In genomic region chr18:40875101-40875500, GRCh38 we compare ENCODE assay signal across 28 cellular contexts.
"Had no signal": no experiment of that assay in that cellular context is flagged by ENCODE, and none has a peak within 500 bp of the region (broad histone marks: within the 10 kb centered on the region; RNA-seq: fewer than 3 reads in every experiment).

No MANE protein-coding gene starts in this region.

- H3K27me3 ChIP-seq: gastroesophageal sphincter, heart left ventricle, suprapubic skin, transverse colon, vagina had no signal

- H2AFZ ChIP-seq: neural progenitor cell had no signal

- H3K4me1 Mint-ChIP-seq: activated CD4-positive, alpha-beta T cell treated with anti-CD3 and anti-CD28 coated beads, Interleukin-2, amount 10 ng/mL, durations not matched to agents 24 days and 14 days; activated naive CD4-positive, alpha-beta T cell treated with anti-CD3 and anti-CD28 coated beads, Interleukin-2, amount 10 ng/mL, durations not matched to agents 7 days and 5 days; activated naive CD8-positive, alpha-beta T cell treated with anti-CD3 and anti-CD28 coated beads, Interleukin-2, amount 50 U/mL, for 24 hours; memory B cell; naive thymus-derived CD4-positive, alpha-beta T cell; neural progenitor cell; stimulated activated naive CD8-positive, alpha-beta T cell treated with anti-CD3 and anti-CD28 coated beads, Interleukin-15, amount 100 ng/mL, for 72 hours had no signal

- H3K36me3 Mint-ChIP-seq: activated naive CD4-positive, alpha-beta T cell treated with anti-CD3 and anti-CD28 coated beads, Interleukin-2, amount 10 ng/mL, durations not matched to agents 7 days and 5 days; brain; memory B cell; naive thymus-derived CD4-positive, alpha-beta T cell; neural progenitor cell had no signal

- H3K9me3 ChIP-seq: gastroesophageal sphincter, heart left ventricle, mucosa of descending colon, prostate gland, suprapubic skin, transverse colon, vagina had no signal

- H3K4me2 ChIP-seq: neural progenitor cell had no signal

- H3K27ac ChIP-seq: coronary artery, gastroesophageal sphincter, heart left ventricle, neural progenitor cell, prostate gland, skin epidermis, suprapubic skin, transverse colon, vagina had no signal

- H3K9ac ChIP-seq: neural progenitor cell had no signal

- H3K4me3 Mint-ChIP-seq: activated CD4-positive, alpha-beta T cell treated with anti-CD3 and anti-CD28 coated beads, Interleukin-2, amount 10 ng/mL, durations not matched to agents 24 days and 14 days; activated naive CD4-positive, alpha-beta T cell treated with anti-CD3 and anti-CD28 coated beads, Interleukin-2, amount 10 ng/mL, durations not matched to agents 7 days and 5 days; activated naive CD8-positive, alpha-beta T cell treated with anti-CD3 and anti-CD28 coated beads, Interleukin-2, amount 50 U/mL, for 24 hours; activated T-cell treated with anti-CD3 and anti-CD28 coated beads, Interleukin-2, amount 50 U/mL, for 4 hours; brain; memory B cell; naive thymus-derived CD4-positive, alpha-beta T cell; neural progenitor cell; stimulated activated naive CD8-positive, alpha-beta T cell treated with anti-CD3 and anti-CD28 coated beads, Interleukin-15, amount 100 ng/mL, for 72 hours had no signal

- ATAC-seq: activated naive CD8-positive, alpha-beta T cell treated with anti-CD3 and anti-CD28 coated beads, Interleukin-2, amount 50 U/mL, for 24 hours; activated T-cell treated with anti-CD3 and anti-CD28 coated beads, Interleukin-2, amount 50 U/mL, for 4 hours; esophagus mucosa; gastroesophageal sphincter; heart left ventricle; left ventricle myocardium superior; mucosa of descending colon; naive thymus-derived CD4-positive, alpha-beta T cell; right cardiac atrium; stimulated activated naive CD8-positive, alpha-beta T cell treated with anti-CD3 and anti-CD28 coated beads, Interleukin-15, amount 100 ng/mL, for 72 hours had no signal

- H3K27me3 Mint-ChIP-seq: activated CD4-positive, alpha-beta T cell treated with anti-CD3 and anti-CD28 coated beads, Interleukin-2, amount 10 ng/mL, durations not matched to agents 24 days and 14 days; activated naive CD4-positive, alpha-beta T cell treated with anti-CD3 and anti-CD28 coated beads, Interleukin-2, amount 10 ng/mL, durations not matched to agents 7 days and 5 days; activated naive CD8-positive, alpha-beta T cell treated with anti-CD3 and anti-CD28 coated beads, Interleukin-2, amount 50 U/mL, for 24 hours; brain; memory B cell; naive thymus-derived CD4-positive, alpha-beta T cell; stimulated activated naive CD8-positive, alpha-beta T cell treated with anti-CD3 and anti-CD28 coated beads, Interleukin-15, amount 100 ng/mL, for 72 hours had no signal

- H3K4me3 ChIP-seq: coronary artery, gastroesophageal sphincter, heart left ventricle, mucosa of descending colon, neural progenitor cell, prostate gland, skin epidermis, suprapubic skin, transverse colon, vagina had no signal

- H3K36me3 ChIP-seq: gastroesophageal sphincter, heart left ventricle, neural progenitor cell, prostate gland, suprapubic skin, transverse colon, vagina had no signal

- DNase-seq: activated CD4-positive, alpha-beta T cell treated with anti-CD3 and anti-CD28 coated beads, Interleukin-2, amount 10 ng/mL, durations not matched to agents 24 days and 14 days; activated CD4-positive, CD25-positive, alpha-beta regulatory T cell; activated CD8-positive, alpha-beta memory T cell treated with anti-CD3 and anti-CD28 coated beads, Interleukin-2, amount 50 U/mL, for 4 hours; activated effector memory CD4-positive, alpha-beta T cell treated with Interleukin-2 at 50 U/mL for 16 hours; activated naive CD4-positive, alpha-beta T cell treated with anti-CD3 and anti-CD28 coated beads, Interleukin-2, amount 10 ng/mL, durations not matched to agents 7 days and 5 days; activated naive CD8-positive, alpha-beta T cell treated with anti-CD3 and anti-CD28 coated beads, Interleukin-2, amount 50 U/mL, for 24 hours; activated T-cell treated with anti-CD3 and anti-CD28 coated beads, Interleukin-2, amount 50 U/mL, for 4 hours; anterior cingulate cortex; heart left ventricle; left ventricle myocardium superior; mucosa of descending colon; naive thymus-derived CD4-positive, alpha-beta T cell; right cardiac atrium; stimulated activated CD4-positive, alpha-beta T cell treated with anti-CD3 and anti-CD28 coated beads, Interleukin-15, amount 100 ng/mL, for 24 hours; stimulated activated CD4-positive, alpha-beta T cell treated with anti-CD3 and anti-CD28 coated beads, Interleukin-4, amount 100 ng/mL, for 1 hour; stimulated activated naive CD8-positive, alpha-beta T cell treated with anti-CD3 and anti-CD28 coated beads, Interleukin-15, amount 100 ng/mL, for 72 hours; T-helper 9 cell; transverse colon had no signal

- H3K9me3 Mint-ChIP-seq: activated CD4-positive, alpha-beta T cell treated with anti-CD3 and anti-CD28 coated beads, Interleukin-2, amount 10 ng/mL, durations not matched to agents 24 days and 14 days; activated naive CD8-positive, alpha-beta T cell treated with anti-CD3 and anti-CD28 coated beads, Interleukin-2, amount 50 U/mL, for 24 hours; neural progenitor cell had no signal

- H3K27ac Mint-ChIP-seq: activated CD4-positive, alpha-beta T cell treated with anti-CD3 and anti-CD28 coated beads, Interleukin-2, amount 10 ng/mL, durations not matched to agents 24 days and 14 days; activated naive CD4-positive, alpha-beta T cell treated with anti-CD3 and anti-CD28 coated beads, Interleukin-2, amount 10 ng/mL, durations not matched to agents 7 days and 5 days; activated naive CD8-positive, alpha-beta T cell treated with anti-CD3 and anti-CD28 coated beads, Interleukin-2, amount 50 U/mL, for 24 hours; brain; memory B cell; naive thymus-derived CD4-positive, alpha-beta T cell; neural progenitor cell; stimulated activated naive CD8-positive, alpha-beta T cell treated with anti-CD3 and anti-CD28 coated beads, Interleukin-15, amount 100 ng/mL, for 72 hours had no signal

- H3K4me1 ChIP-seq: gastroesophageal sphincter, heart left ventricle, neural progenitor cell, prostate gland, suprapubic skin, transverse colon, vagina had no signal
